ENCODE assay signal across 2 cellular contexts in the genomic region with DNA sequence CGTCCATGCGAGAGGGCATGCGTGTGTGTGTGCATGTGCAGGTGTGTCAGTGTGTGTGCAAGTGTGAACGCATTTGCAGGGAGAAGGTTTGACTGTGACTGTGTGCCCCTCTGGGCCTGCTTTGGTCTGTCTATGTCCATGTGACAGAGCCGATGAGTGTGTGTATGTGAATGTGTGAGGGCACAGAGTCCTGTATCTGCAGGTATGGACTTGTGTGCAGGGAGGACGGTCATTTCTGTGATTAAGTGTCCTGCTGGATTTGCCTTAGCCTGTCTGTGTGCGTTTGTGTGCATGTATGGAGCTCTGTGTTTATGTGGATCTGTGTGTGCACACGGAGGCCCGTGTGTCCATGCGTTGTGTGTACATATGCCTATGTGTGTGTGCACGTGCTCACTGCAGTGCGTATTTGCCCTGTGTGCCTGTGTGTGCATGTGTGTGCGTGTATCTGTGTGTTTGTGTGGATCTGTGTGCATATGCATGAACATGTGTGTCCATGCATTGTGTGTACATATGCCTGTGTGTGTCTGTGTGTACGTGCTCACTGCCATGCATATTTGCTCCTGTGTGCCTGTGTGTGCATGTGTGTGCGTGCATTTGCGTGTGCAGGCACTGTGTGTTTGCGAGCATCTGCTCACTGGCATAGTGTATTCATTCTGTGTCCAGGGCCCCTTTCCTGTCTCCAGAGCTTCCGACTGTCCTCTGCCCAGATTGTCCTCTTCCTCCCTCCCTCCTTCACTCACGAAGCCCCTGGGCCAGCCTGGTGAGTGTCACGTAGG.
TF ChIP-seq lines count a peak whose summit lies in the region.

No MANE protein-coding gene starts in this region.

TF ChIP-seq in HepG2, 621 proteins besides CTCF, POLR2A, EP300 and RAD21:
- peak; percentile 5; the same call in 1 of the 2 replicates for TF ChIP-seq MNT (IDR thresholded peaks at IDR 0.05)
- TF ChIP-seq TRIM24 (CRISPR knock-in tag; IDR thresholded peaks at IDR 0.05) = no peak
- TF ChIP-seq E2F2 (CRISPR knock-in tag; IDR thresholded peaks at IDR 0.05; ENCODE audit: borderline replicate concordance) = no peak
- TF ChIP-seq, protein P1, sequence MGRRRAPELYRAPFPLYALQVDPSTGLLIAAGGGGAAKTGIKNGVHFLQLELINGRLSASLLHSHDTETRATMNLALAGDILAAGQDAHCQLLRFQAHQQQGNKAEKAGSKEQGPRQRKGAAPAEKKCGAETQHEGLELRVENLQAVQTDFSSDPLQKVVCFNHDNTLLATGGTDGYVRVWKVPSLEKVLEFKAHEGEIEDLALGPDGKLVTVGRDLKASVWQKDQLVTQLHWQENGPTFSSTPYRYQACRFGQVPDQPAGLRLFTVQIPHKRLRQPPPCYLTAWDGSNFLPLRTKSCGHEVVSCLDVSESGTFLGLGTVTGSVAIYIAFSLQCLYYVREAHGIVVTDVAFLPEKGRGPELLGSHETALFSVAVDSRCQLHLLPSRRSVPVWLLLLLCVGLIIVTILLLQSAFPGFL (CRISPR knock-in tag; IDR thresholded peaks at IDR 0.05) = no peak
- no peak for TF ChIP-seq RFXAP (CRISPR knock-in tag; IDR thresholded peaks at IDR 0.05; ENCODE audit: borderline replicate concordance)

TF ChIP-seq in WTC11, 78 proteins besides CTCF, POLR2A, EP300 and RAD21:
- TF ChIP-seq, protein P2, sequence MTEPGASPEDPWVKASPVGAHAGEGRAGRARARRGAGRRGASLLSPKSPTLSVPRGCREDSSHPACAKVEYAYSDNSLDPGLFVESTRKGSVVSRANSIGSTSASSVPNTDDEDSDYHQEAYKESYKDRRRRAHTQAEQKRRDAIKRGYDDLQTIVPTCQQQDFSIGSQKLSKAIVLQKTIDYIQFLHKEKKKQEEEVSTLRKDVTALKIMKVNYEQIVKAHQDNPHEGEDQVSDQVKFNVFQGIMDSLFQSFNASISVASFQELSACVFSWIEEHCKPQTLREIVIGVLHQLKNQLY (CRISPR knock-in tag; IDR thresholded peaks at IDR 0.05) = no peak
- TF ChIP-seq, protein P3, sequence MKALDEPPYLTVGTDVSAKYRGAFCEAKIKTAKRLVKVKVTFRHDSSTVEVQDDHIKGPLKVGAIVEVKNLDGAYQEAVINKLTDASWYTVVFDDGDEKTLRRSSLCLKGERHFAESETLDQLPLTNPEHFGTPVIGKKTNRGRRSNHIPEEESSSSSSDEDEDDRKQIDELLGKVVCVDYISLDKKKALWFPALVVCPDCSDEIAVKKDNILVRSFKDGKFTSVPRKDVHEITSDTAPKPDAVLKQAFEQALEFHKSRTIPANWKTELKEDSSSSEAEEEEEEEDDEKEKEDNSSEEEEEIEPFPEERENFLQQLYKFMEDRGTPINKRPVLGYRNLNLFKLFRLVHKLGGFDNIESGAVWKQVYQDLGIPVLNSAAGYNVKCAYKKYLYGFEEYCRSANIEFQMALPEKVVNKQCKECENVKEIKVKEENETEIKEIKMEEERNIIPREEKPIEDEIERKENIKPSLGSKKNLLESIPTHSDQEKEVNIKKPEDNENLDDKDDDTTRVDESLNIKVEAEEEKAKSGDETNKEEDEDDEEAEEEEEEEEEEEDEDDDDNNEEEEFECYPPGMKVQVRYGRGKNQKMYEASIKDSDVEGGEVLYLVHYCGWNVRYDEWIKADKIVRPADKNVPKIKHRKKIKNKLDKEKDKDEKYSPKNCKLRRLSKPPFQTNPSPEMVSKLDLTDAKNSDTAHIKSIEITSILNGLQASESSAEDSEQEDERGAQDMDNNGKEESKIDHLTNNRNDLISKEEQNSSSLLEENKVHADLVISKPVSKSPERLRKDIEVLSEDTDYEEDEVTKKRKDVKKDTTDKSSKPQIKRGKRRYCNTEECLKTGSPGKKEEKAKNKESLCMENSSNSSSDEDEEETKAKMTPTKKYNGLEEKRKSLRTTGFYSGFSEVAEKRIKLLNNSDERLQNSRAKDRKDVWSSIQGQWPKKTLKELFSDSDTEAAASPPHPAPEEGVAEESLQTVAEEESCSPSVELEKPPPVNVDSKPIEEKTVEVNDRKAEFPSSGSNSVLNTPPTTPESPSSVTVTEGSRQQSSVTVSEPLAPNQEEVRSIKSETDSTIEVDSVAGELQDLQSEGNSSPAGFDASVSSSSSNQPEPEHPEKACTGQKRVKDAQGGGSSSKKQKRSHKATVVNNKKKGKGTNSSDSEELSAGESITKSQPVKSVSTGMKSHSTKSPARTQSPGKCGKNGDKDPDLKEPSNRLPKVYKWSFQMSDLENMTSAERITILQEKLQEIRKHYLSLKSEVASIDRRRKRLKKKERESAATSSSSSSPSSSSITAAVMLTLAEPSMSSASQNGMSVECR (CRISPR knock-in tag; IDR thresholded peaks at IDR 0.05; ENCODE audit: borderline replicate concordance) = no peak
- TF ChIP-seq ZNF263 (CRISPR knock-in tag; IDR thresholded peaks at IDR 0.05; ENCODE audit: low read depth) = no peak
- no peak for TF ChIP-seq FOXK1 (CRISPR knock-in tag; IDR thresholded peaks at IDR 0.05)
- TF ChIP-seq SMAD3 (CRISPR knock-in tag; IDR thresholded peaks at IDR 0.05; ENCODE audit: borderline replicate concordance) = no peak
- no peak for TF ChIP-seq NFATC4 (CRISPR knock-in tag; IDR thresholded peaks at IDR 0.05)
- no peak for TF ChIP-seq CBFB (CRISPR knock-in tag; IDR thresholded peaks at IDR 0.05; ENCODE audit: low read depth)
- no peak for TF ChIP-seq ZBTB21 (CRISPR knock-in tag; IDR thresholded peaks at IDR 0.05; ENCODE audit: borderline replicate concordance)
- TF ChIP-seq, protein P4, sequence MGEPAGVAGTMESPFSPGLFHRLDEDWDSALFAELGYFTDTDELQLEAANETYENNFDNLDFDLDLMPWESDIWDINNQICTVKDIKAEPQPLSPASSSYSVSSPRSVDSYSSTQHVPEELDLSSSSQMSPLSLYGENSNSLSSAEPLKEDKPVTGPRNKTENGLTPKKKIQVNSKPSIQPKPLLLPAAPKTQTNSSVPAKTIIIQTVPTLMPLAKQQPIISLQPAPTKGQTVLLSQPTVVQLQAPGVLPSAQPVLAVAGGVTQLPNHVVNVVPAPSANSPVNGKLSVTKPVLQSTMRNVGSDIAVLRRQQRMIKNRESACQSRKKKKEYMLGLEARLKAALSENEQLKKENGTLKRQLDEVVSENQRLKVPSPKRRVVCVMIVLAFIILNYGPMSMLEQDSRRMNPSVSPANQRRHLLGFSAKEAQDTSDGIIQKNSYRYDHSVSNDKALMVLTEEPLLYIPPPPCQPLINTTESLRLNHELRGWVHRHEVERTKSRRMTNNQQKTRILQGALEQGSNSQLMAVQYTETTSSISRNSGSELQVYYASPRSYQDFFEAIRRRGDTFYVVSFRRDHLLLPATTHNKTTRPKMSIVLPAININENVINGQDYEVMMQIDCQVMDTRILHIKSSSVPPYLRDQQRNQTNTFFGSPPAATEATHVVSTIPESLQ (CRISPR knock-in tag; IDR thresholded peaks at IDR 0.05) = no peak
- TF ChIP-seq, protein P5, sequence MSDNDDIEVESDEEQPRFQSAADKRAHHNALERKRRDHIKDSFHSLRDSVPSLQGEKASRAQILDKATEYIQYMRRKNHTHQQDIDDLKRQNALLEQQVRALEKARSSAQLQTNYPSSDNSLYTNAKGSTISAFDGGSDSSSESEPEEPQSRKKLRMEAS (CRISPR knock-in tag; IDR thresholded peaks at IDR 0.05) = no peak
- TF ChIP-seq JAZF1 (CRISPR knock-in tag; IDR thresholded peaks at IDR 0.05) = no peak
- TF ChIP-seq RORB (CRISPR knock-in tag; IDR thresholded peaks at IDR 0.05) = no peak
- TF ChIP-seq ETV6 (CRISPR knock-in tag; IDR thresholded peaks at IDR 0.05) = no peak
- no peak for TF ChIP-seq HMGA2 (CRISPR knock-in tag; IDR thresholded peaks at IDR 0.05)
- TF ChIP-seq, protein P6, sequence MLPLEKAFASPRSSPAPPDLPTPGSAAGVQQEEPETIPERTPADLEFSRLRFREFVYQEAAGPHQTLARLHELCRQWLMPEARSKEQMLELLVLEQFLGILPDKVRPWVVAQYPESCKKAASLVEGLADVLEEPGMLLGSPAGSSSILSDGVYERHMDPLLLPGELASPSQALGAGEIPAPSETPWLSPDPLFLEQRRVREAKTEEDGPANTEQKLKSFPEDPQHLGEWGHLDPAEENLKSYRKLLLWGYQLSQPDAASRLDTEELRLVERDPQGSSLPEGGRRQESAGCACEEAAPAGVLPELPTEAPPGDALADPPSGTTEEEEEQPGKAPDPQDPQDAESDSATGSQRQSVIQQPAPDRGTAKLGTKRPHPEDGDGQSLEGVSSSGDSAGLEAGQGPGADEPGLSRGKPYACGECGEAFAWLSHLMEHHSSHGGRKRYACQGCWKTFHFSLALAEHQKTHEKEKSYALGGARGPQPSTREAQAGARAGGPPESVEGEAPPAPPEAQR (CRISPR knock-in tag; IDR thresholded peaks at IDR 0.05) = no peak
- no peak for TF ChIP-seq ZNF423 (CRISPR knock-in tag; IDR thresholded peaks at IDR 0.05)
- no peak for TF ChIP-seq IRF2 (CRISPR knock-in tag; IDR thresholded peaks at IDR 0.05; ENCODE audit: borderline replicate concordance, low read depth)
- no peak for TF ChIP-seq NR1H2 (CRISPR knock-in tag; IDR thresholded peaks at IDR 0.05)
